ENCODE assay signal across 3 cellular contexts in genomic region chr1:1348420-1349255, GRCh38.
TF ChIP-seq lines count a peak whose summit lies in the region.

No MANE protein-coding gene starts in this region.

TF ChIP-seq in IMR-90, 13 proteins besides CTCF, POLR2A, EP300 and RAD21:
- TF ChIP-seq CEBPB (IDR thresholded peaks at IDR 0.05; ENCODE audit: low read depth, low read length) (no peak), RFX5 (IDR thresholded peaks at IDR 0.05; ENCODE audit: low read depth, low read length) (no peak), RCOR1 (IDR thresholded peaks at IDR 0.05; ENCODE audit: insufficient replicate concordance, low read length) (no peak), NFE2L2 (IDR thresholded peaks at IDR 0.05; ENCODE audit: low read depth, low read length) (no peak), BHLHE40 (IDR thresholded peaks at IDR 0.05; ENCODE audit: low read depth, low read length) (0 out of 2 replicates have a peak, but pooled peaks have one; percentile 9), SMC3 (IDR thresholded peaks at IDR 0.05; ENCODE audit: low read depth, low read length) (no peak), MAFK (IDR thresholded peaks at IDR 0.05; ENCODE audit: low read depth, low read length) (no peak), USF2 (IDR thresholded peaks at IDR 0.05; ENCODE audit: low read depth, low read length) (no peak), FOS (IDR thresholded peaks at IDR 0.05; ENCODE audit: low read depth, low read length) (no peak), ELK1 (IDR thresholded peaks at IDR 0.05; ENCODE audit: borderline replicate concordance, low read depth, low read length) (no peak), MAZ (IDR thresholded peaks at IDR 0.05; ENCODE audit: borderline replicate concordance, low read depth, low read length) (no peak), CHD1 (IDR thresholded peaks at IDR 0.05; ENCODE audit: low read depth, low read length) (no peak), MXI1 (IDR thresholded peaks at IDR 0.05; ENCODE audit: borderline replicate concordance, low read depth, low read length) (peak; percentile 59; the same call in 1 of the 2 replicates)

TF ChIP-seq in K562, 482 proteins besides CTCF, POLR2A, EP300 and RAD21 (continues in another document):
- TF ChIP-seq RNF219 (CRISPR knock-in tag; IDR thresholded peaks at IDR 0.05): no peak
- TF ChIP-seq OTX1 (CRISPR knock-in tag; IDR thresholded peaks at IDR 0.05): no peak
- no peak for TF ChIP-seq SPI1 (IDR thresholded peaks at IDR 0.05; ENCODE audit: borderline replicate concordance, low read depth, low read length)
- TF ChIP-seq MNT (conservative IDR thresholded peaks at IDR 0.05): peak in 1 of 2 experiments; percentile 29; a peak in 1 of 4 replicates
- TF ChIP-seq MIER1 (IDR thresholded peaks at IDR 0.05; ENCODE audit: low read depth): no peak
- no peak for TF ChIP-seq DEAF1 (CRISPR knock-in tag; IDR thresholded peaks at IDR 0.05)
- peak; percentile 49 for TF ChIP-seq L3MBTL2 (IDR thresholded peaks at IDR 0.05)
- no peak for TF ChIP-seq SFPQ (IDR thresholded peaks at IDR 0.05; ENCODE audit: low read depth, low read length)
- TF ChIP-seq NR2C1 (IDR thresholded peaks at IDR 0.05): no peak
- TF ChIP-seq NR2C1 (tag; IDR thresholded peaks at IDR 0.05): peak; percentile 26; the same call in 1 of the 2 replicates

TF ChIP-seq in HEK293T, 16 proteins besides CTCF, POLR2A, EP300 and RAD21:
- no peak for TF ChIP-seq SUZ12 (IDR thresholded peaks at IDR 0.05)
- no peak; the same call in 1 of the 2 replicates for TF ChIP-seq LEF1 (IDR thresholded peaks at IDR 0.05; ENCODE audit: borderline replicate concordance)
- TF ChIP-seq FOXK2 (IDR thresholded peaks at IDR 0.05): no peak
- no peak for TF ChIP-seq FOXM1 (IDR thresholded peaks at IDR 0.05; ENCODE audit: borderline replicate concordance)
- no peak for TF ChIP-seq HDGF (IDR thresholded peaks at IDR 0.05; ENCODE audit: borderline replicate concordance)
- no peak for TF ChIP-seq ELF4 (IDR thresholded peaks at IDR 0.05)
- TF ChIP-seq ZNF384 (IDR thresholded peaks at IDR 0.05): no peak
